In the genomic region with DNA sequence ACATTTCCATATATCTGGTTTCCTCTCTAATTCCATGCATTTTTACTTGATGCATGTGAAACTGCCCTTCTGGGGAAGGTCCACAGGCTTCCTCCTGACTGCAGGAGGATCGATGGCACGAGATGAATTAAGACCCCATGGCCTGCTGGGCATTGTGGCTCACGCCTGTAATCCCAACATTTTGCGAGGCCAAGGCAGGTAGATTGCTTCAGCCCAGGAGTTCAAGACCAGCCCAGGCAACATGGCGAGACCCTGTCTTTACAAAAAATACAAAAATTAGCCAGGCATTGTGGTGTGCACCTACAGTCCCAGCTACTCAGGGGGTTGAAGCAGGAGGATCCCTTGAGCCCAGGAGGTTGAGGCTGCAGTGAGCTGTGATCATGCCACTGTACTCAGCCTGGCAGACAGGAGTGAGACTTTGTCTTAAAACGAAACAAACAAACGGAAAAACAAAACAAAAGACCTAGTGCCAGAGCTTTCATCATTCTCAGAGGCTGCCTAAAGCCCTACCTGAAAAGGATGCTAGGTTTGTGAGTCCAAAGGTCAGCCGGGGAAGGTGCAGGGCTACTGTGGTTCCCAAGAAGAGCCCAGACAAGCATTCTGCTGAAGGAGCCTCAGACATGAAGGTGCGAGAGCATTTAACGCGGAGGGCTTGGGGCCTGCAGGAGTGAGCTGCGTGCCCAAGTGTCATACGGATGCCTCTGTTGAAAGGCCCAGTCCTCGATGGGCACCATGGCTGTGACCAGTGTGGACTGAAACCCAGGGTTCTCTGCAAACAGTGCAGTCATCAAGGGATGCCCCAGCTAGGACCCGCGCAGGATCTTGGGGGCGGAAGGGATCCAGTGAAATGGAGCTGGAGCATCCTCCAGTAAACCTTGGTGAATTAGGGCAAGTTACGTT, we compare ENCODE assay signal across 24 cellular contexts. TPM values are rescaled to one million over a fixed set of nuclear protein-coding genes. Genes with fewer than 3 reads are reported as not detected.
DNase-seq lines count a peak whose midpoint lies in the region; ATAC-seq, FAIRE-seq and TF ChIP-seq lines count a peak whose summit lies in the region.
"Had no signal": no experiment of that assay in that cellular context is flagged by ENCODE, and none has a peak within 500 bp of the region (broad histone marks: within the 10 kb centered on the region; RNA-seq: fewer than 3 reads in every experiment).

No MANE protein-coding gene starts in this region.

- in situ Hi-C loops in HepG2 (cut with HindIII; ENCODE audit: extremely low pct_ligation_motif_present, low pct_unique_long_range_greater_than_20kb) = loop anchor here (5.0 kb wide), 1 partner anchor 84 kb away; no protein-coding TSS in a partner anchor

- POLR2A ChIA-PET in HepG2 (lab: Yijun Ruan, JAX) = no interaction called here

- no peak overlapping the region for H3K9ac ChIP-seq in HepG2 (ENCODE audit: insufficient read depth, low read depth, low read length)

- ATAC-seq in right lobe of liver (no peak), HepG2 (no peak), left lobe of liver (no peak), HG03469 (IDR thresholded peaks at IDR 0.05; ENCODE audit: unreplicated experiment) (no peak), HG02623 (IDR thresholded peaks at IDR 0.05; ENCODE audit: unreplicated experiment) (no peak)
- ATAC-seq: activated naive CD4-positive, alpha-beta T cell treated with anti-CD3 and anti-CD28 coated beads, Interleukin-2, amount 50 U/mL, for 72 hours; HCT116; left cardiac atrium had no signal

- no peak for TF ChIP-seq POLR2A in right lobe of liver (IDR thresholded peaks at IDR 0.05)
- no peak for TF ChIP-seq POLR2A in HepG2 (IDR thresholded peaks at IDR 0.05; ENCODE audit: insufficient read depth in 1 of 2, low read depth in 2 of 2, low read length in 2 of 2)
- no peak for TF ChIP-seq POLR2A in vagina (IDR thresholded peaks at IDR 0.05)

- CTCF ChIA-PET in HepG2 (lab: Yijun Ruan, JAX; ENCODE audit: low intra/inter-chr PET ratio, low total read pairs) = interaction anchor here (2.2 kb wide), 1 partner anchor 83 kb away, joined by 40 read pairs; no protein-coding TSS in a partner anchor

- no peaks in the 10 kb centered on the region for H4K20me1 ChIP-seq in HepG2 (ENCODE audit: insufficient read depth, low read length)

- no peak overlapping the region for H3K27ac ChIP-seq in right lobe of liver
- H3K27ac ChIP-seq in HepG2 (ENCODE audit: extremely low read length, insufficient read depth, low read length) = no peak overlapping the region
- no peak overlapping the region for H3K27ac ChIP-seq in vagina
- H3K27ac ChIP-seq: esophagus muscularis mucosa, SJSA1, suprapubic skin had no signal

- no peaks in the 10 kb centered on the region for H3K79me2 ChIP-seq in HepG2 (ENCODE audit: insufficient read depth, low read length)

- no peak for FAIRE-seq in HepG2 (lab: Jason Lieb, UNC)

- H3K36me3 ChIP-seq in right lobe of liver (no peaks in the 10 kb centered on the region), HepG2 (replicated peaks in 1 of 2; ENCODE audit: control insufficient read depth in 1 of 2, insufficient read depth in 2 of 2, low read length in 2 of 2) (no peaks in the 10 kb centered on the region), vagina (no peaks in the 10 kb centered on the region)
- H3K36me3 ChIP-seq: esophagus muscularis mucosa, suprapubic skin had no signal

- peak in 2 of 3 donors; percentile 19 to 22 for DNase-seq in right lobe of liver
- DNase-seq in HepG2 (ENCODE audit: low spot score) = no peak
- peak; percentile 21 for DNase-seq in activated T-cell treated with anti-CD3 and anti-CD28 coated beads, Interleukin-2, amount 50 U/mL, for 48 hours
- peak; percentile 33 for DNase-seq in left lobe of liver (ENCODE audit: low spot score)
- peak; percentile 60 to 84 for DNase-seq in vagina (ENCODE audit: extremely low spot score in 2 of 2)
- DNase-seq in NCI-H226 = no peak
- DNase-seq: CD4-positive, alpha-beta memory T cell; DMS53; left cardiac atrium; NCI-H146; NCI-H82; stimulated activated CD4-positive, alpha-beta T cell treated with anti-CD3 and anti-CD28 coated beads, Interleukin-4, amount 100 ng/mL, for 4 hours had no signal

- BruUV-seq in HepG2 (replicated peaks; lab: Mats Ljungman, UMichigan) = no TSS peak

- intact Hi-C loops in right lobe of liver (cut with DNase I) (loop anchor here in 1 of 2 donors (5.0 kb wide), 1 partner anchor 84 kb away; no protein-coding TSS in a partner anchor), HepG2 (cut with micrococcal nuclease; ENCODE audit: unreplicated experiment) (loop anchor here (5.0 kb wide), 1 partner anchor 34 kb away; no protein-coding TSS in a partner anchor), vagina (cut with DNase I) (no loop called here)

- H2AFZ ChIP-seq in HepG2 (ENCODE audit: low read length) = no peak overlapping the region

- H3K4me2 ChIP-seq in HepG2 (ENCODE audit: low read depth, low read length) = no peak overlapping the region
- H3K4me2 ChIP-seq: smooth muscle cell had no signal

- no peak for TF ChIP-seq CTCF in right lobe of liver (IDR thresholded peaks at IDR 0.05)
- no peak for TF ChIP-seq CTCF in HepG2 (CRISPR knock-in tag; IDR thresholded peaks at IDR 0.05)
- no peak for TF ChIP-seq CTCF in vagina (IDR thresholded peaks at IDR 0.05)

- H3K4me3 ChIP-seq in right lobe of liver (no peak overlapping the region), HepG2 (replicated peaks in 1 of 3; ENCODE audit: insufficient read depth in 1 of 3, low read depth in 2 of 3, low read length in 3 of 3) (no peak overlapping the region), vagina (no peak overlapping the region)
- H3K4me3 ChIP-seq: esophagus muscularis mucosa, SJSA1, smooth muscle cell, suprapubic skin had no signal

- no peak for TF ChIP-seq EP300 in HepG2 (IDR thresholded peaks at IDR 0.05; ENCODE audit: low read depth in 2 of 2, low read length in 2 of 2)
- no peak for TF ChIP-seq EP300 in HepG2 (CRISPR knock-in tag; IDR thresholded peaks at IDR 0.05; ENCODE audit: borderline replicate concordance)

- H3K27me3 ChIP-seq in right lobe of liver = no peaks in the 10 kb centered on the region
- H3K27me3 ChIP-seq in HepG2 (ENCODE audit: control insufficient read depth in 1 of 2, insufficient read depth in 2 of 2, low read length in 2 of 2) = peaks cover 7 to 67% of the 10 kb centered on the region in 2 experiments
- no peaks in the 10 kb centered on the region for H3K27me3 ChIP-seq in vagina
- H3K27me3 ChIP-seq: SJSA1 had no signal

- WGBS in right lobe of liver (ENCODE audit: insufficient coverage, low coverage, low lambda C conversion rate, missing lambda C conversion rate) = 60% methylated on average over 11 of the region's 18 CpGs
- WGBS in HepG2 (ENCODE audit: low lambda C conversion rate) = 54% methylated on average over 18 of the region's 18 CpGs

- H3K4me1 ChIP-seq in right lobe of liver = no peaks in the 10 kb centered on the region
- H3K4me1 ChIP-seq in HepG2 (ENCODE audit: insufficient read depth, low read length) = peaks cover 22% of the 10 kb centered on the region
- H3K4me1 ChIP-seq in vagina = peaks cover 4% of the 10 kb centered on the region
- H3K4me1 ChIP-seq: esophagus muscularis mucosa, suprapubic skin had no signal

- TF ChIP-seq RAD21 in HepG2 (CRISPR knock-in tag; IDR thresholded peaks at IDR 0.05) = no peak

- H3K9me3 ChIP-seq in right lobe of liver = no peaks in the 10 kb centered on the region
- H3K9me3 ChIP-seq in HepG2 (ENCODE audit: low read length) = no peaks in the 10 kb centered on the region
- no peaks in the 10 kb centered on the region for H3K9me3 ChIP-seq in vagina
- H3K9me3 ChIP-seq: esophagus muscularis mucosa, SJSA1, suprapubic skin had no signal

RNA-seq across cellular contexts. Expression of a gene that starts 21.5 kb away (rescaled TPM):
- under 1 TPM in 3 of 6 experiments, not detected in 3; 0.06 to 0.12 (median 0.07) TPM for total RNA-seq in right lobe of liver
- total RNA-seq in HepG2 (2016; rRNA removed; fragmentation: Illumina TruSeq; extraction: Trizol) = not detected in 2 replicates
- total RNA-seq in HepG2 (2016; cell fraction: cytosol; rRNA removed; fragmentation: Illumina TruSeq; extraction: Trizol; ENCODE audit: low read depth) = not detected in 2 replicates
- total RNA-seq in HepG2 (2016; cell fraction: insoluble cytoplasmic fraction; rRNA removed; fragmentation: Illumina TruSeq; extraction: Trizol) = 0.04 TPM in 1 of 2 replicates, not detected in the other
- not detected in 2 replicates for total RNA-seq in HepG2 (2016; cell fraction: membrane; rRNA removed; fragmentation: Illumina TruSeq; extraction: Trizol)
- total RNA-seq in HepG2 (2016; cell fraction: nucleus; rRNA removed; fragmentation: Illumina TruSeq; extraction: Trizol) = not detected in 2 replicates
- polyA plus RNA-seq in HepG2 (2011; rRNA removed) = not detected in 2 replicates
- 0.04 TPM in 1 of 2 replicates, not detected in the other for polyA plus RNA-seq in HepG2 (2011; cell fraction: cytosol; rRNA removed)
- polyA plus RNA-seq in HepG2 (2011; cell fraction: nucleus; rRNA removed) = 0.05 and 0.06 TPM in 2 replicates
- polyA plus RNA-seq in HepG2 (2012) = not detected in 2 replicates
- polyA plus RNA-seq in HepG2 (2016; cell fraction: cytosol; fragmentation: Illumina TruSeq; extraction: Trizol; ENCODE audit: low read depth) = not detected in 2 replicates
- not detected in 2 replicates for polyA plus RNA-seq in HepG2 (2016; cell fraction: insoluble cytoplasmic fraction; fragmentation: Illumina TruSeq; extraction: Trizol; ENCODE audit: low read depth)
- not detected in 2 replicates for polyA plus RNA-seq in HepG2 (2016; cell fraction: membrane; fragmentation: Illumina TruSeq; extraction: Trizol; ENCODE audit: low read depth)
- polyA plus RNA-seq in HepG2 (2016; cell fraction: nucleus; fragmentation: Illumina TruSeq; extraction: Trizol; ENCODE audit: insufficient read depth, low read depth) = 0.18 TPM in 1 of 2 replicates, not detected in the other
- polyA minus RNA-seq in HepG2 (2011; rRNA and poly(A)+ RNA removed; ENCODE audit: low replicate concordance) = 0.09 and 0.14 TPM in 2 replicates
- not detected in 2 replicates for polyA minus RNA-seq in HepG2 (2011; cell fraction: cytosol; rRNA and poly(A)+ RNA removed)
- not detected in 2 replicates for polyA minus RNA-seq in HepG2 (2011; cell fraction: nucleus; rRNA and poly(A)+ RNA removed)
- not detected for total RNA-seq in left lobe of liver
- total RNA-seq in vagina = 2.7 TPM
- total RNA-seq: mesothelial cell of epicardium, progenitor cell of endocrine pancreas, smooth muscle cell had no signal
- polyA plus RNA-seq: AG04450, neural cell, smooth muscle cell had no signal

RNA-seq across cellular contexts. Expression of a gene that starts 38.8 kb away (rescaled TPM):
- 10 to 100 TPM; 11.1 to 26.9 (median 24.2) TPM for total RNA-seq in right lobe of liver
- 40.7 and 70.5 TPM in 2 replicates for total RNA-seq in HepG2 (2016; rRNA removed; fragmentation: Illumina TruSeq; extraction: Trizol)
- total RNA-seq in HepG2 (2016; cell fraction: cytosol; rRNA removed; fragmentation: Illumina TruSeq; extraction: Trizol; ENCODE audit: low read depth) = 13.6 and 14.1 TPM in 2 replicates
- total RNA-seq in HepG2 (2016; cell fraction: insoluble cytoplasmic fraction; rRNA removed; fragmentation: Illumina TruSeq; extraction: Trizol) = 40.7 and 74.0 TPM in 2 replicates
- total RNA-seq in HepG2 (2016; cell fraction: membrane; rRNA removed; fragmentation: Illumina TruSeq; extraction: Trizol) = 30.7 and 33.5 TPM in 2 replicates
- total RNA-seq in HepG2 (2016; cell fraction: nucleus; rRNA removed; fragmentation: Illumina TruSeq; extraction: Trizol) = 49.2 and 56.2 TPM in 2 replicates
- 270 and 321 TPM in 2 replicates for polyA plus RNA-seq in HepG2 (2011; rRNA removed)
- polyA plus RNA-seq in HepG2 (2011; cell fraction: cytosol; rRNA removed) = 356 TPM in 2 replicates
- 111 and 119 TPM in 2 replicates for polyA plus RNA-seq in HepG2 (2011; cell fraction: nucleus; rRNA removed)
- polyA plus RNA-seq in HepG2 (2012) = 124 and 196 TPM in 2 replicates
- 18.9 and 24.2 TPM in 2 replicates for polyA plus RNA-seq in HepG2 (2016; cell fraction: cytosol; fragmentation: Illumina TruSeq; extraction: Trizol; ENCODE audit: low read depth)
- 53.1 and 56.4 TPM in 2 replicates for polyA plus RNA-seq in HepG2 (2016; cell fraction: insoluble cytoplasmic fraction; fragmentation: Illumina TruSeq; extraction: Trizol; ENCODE audit: low read depth)
- polyA plus RNA-seq in HepG2 (2016; cell fraction: membrane; fragmentation: Illumina TruSeq; extraction: Trizol; ENCODE audit: low read depth) = 32.9 and 35.3 TPM in 2 replicates
- polyA plus RNA-seq in HepG2 (2016; cell fraction: nucleus; fragmentation: Illumina TruSeq; extraction: Trizol; ENCODE audit: insufficient read depth, low read depth) = 111 and 121 TPM in 2 replicates
- polyA minus RNA-seq in HepG2 (2011; rRNA and poly(A)+ RNA removed; ENCODE audit: low replicate concordance) = 108 and 408 TPM in 2 replicates
- 84.7 and 140 TPM in 2 replicates for polyA minus RNA-seq in HepG2 (2011; cell fraction: cytosol; rRNA and poly(A)+ RNA removed)
- 20.1 and 24.2 TPM in 2 replicates for polyA minus RNA-seq in HepG2 (2011; cell fraction: nucleus; rRNA and poly(A)+ RNA removed)
- total RNA-seq in left lobe of liver = 14.2 TPM
- total RNA-seq in vagina = 86.2 TPM

Comparison
In these comparisons a context has a peak if more than half of its experiments do, and no peak if none do; other contexts are left out.
1. DNase-seq: peak in right lobe of liver (2 of 3), activated T-cell treated with anti-CD3 and anti-CD28 coated beads, Interleukin-2, amount 50 U/mL, for 48 hours (2 of 2), left lobe of liver (single experiment) and vagina (2 of 2); none in HepG2 (single experiment) and NCI-H226 (single experiment).